In genomic region chr20:62156592-62157386, GRCh38 we compare ENCODE assay signal across 8 cellular contexts. TPM values are rescaled to one million over a fixed set of nuclear protein-coding genes. Genes with fewer than 3 reads are reported as not detected.
DNase-seq lines count a peak whose midpoint lies in the region; ATAC-seq, FAIRE-seq and TF ChIP-seq lines count a peak whose summit lies in the region.
"Had no signal": no experiment of that assay in that cellular context is flagged by ENCODE, and none has a peak within 500 bp of the region (broad histone marks: within the 10 kb centered on the region; RNA-seq: fewer than 3 reads in every experiment).

No MANE protein-coding gene starts in this region.

- TF ChIP-seq CTCF in GM12873 (IDR thresholded peaks at IDR 0.05; ENCODE audit: insufficient read depth, low read depth, low read length, missing control alignments) (peak; percentile 75), WI38 (IDR thresholded peaks at IDR 0.05; ENCODE audit: low read depth, low read length) (peak; percentile 69), bronchial epithelial cell (IDR thresholded peaks at IDR 0.05; ENCODE audit: insufficient read depth, low read length, severe bottlenecking) (peak; percentile 83)

- DNase-seq in HuH-7.5 (ENCODE audit: low spot score) (peak; percentile 91), bronchial epithelial cell (ENCODE audit: low read depth) (no peak), left kidney (ENCODE audit: low read depth, low spot score) (peak; percentile 87)
- DNase-seq in stimulated activated CD8-positive, alpha-beta memory T cell treated with anti-CD3 and anti-CD28 coated beads, Interleukin-12 subunit alpha, Interleukin-12 subunit beta, amount 100 ng/mL, for 4 hours (ENCODE audit: low read depth): peak; percentile 39

- FAIRE-seq in bronchial epithelial cell (lab: Jason Lieb, UNC): no peak
- FAIRE-seq: endometrium had no signal

- peaks cover 11% of the 10 kb centered on the region for H3K36me3 ChIP-seq in bronchial epithelial cell (ENCODE audit: control insufficient read depth, insufficient read depth, low read length)

- no peaks in the 10 kb centered on the region for H3K27me3 ChIP-seq in bronchial epithelial cell (ENCODE audit: control insufficient read depth, insufficient read depth, low read length)

- H3K4me3 ChIP-seq in WI38 (ENCODE audit: low read depth, low read length): no peak overlapping the region
- H3K4me3 ChIP-seq in bronchial epithelial cell (ENCODE audit: low read depth, low read length): no peak overlapping the region

- no peak for ATAC-seq in GM19328 (IDR thresholded peaks at IDR 0.05; ENCODE audit: unreplicated experiment)

RNA-seq across cellular contexts. Expression of gene SS18L1, which starts 13.2 kb away (rescaled TPM):
- total RNA-seq in bronchial epithelial cell: 8.7 and 10.8 TPM in 2 replicates

RNA-seq across cellular contexts. Expression of gene PSMA7, which starts 13.6 kb away (rescaled TPM):
- total RNA-seq in bronchial epithelial cell: 516 and 626 TPM in 2 replicates

RNA-seq across cellular contexts. Expression of gene MTG2, which starts 26.0 kb away (rescaled TPM):
- 22.5 and 24.0 TPM in 2 replicates for total RNA-seq in bronchial epithelial cell

RNA-seq across cellular contexts. Expression of gene LSM14B, which starts 34.5 kb away (rescaled TPM):
- total RNA-seq in bronchial epithelial cell: 64.4 and 85.8 TPM in 2 replicates
